23 cellular contexts compared by ENCODE assay signal in genomic region chr4:167111622-167112021, GRCh38.
DNase-seq lines count a peak whose midpoint lies in the region; ATAC-seq, FAIRE-seq and TF ChIP-seq lines count a peak whose summit lies in the region.
"Had no signal": no experiment of that assay in that cellular context is flagged by ENCODE, and none has a peak within 500 bp of the region (broad histone marks: within the 10 kb centered on the region; RNA-seq: fewer than 3 reads in every experiment).

No MANE protein-coding gene starts in this region.

- no peak overlapping the region for H3K27ac ChIP-seq in keratinocyte (ENCODE audit: control insufficient read depth, insufficient read depth, low read length)
- H3K27ac ChIP-seq: RWPE1 had no signal

- H3K9me1 ChIP-seq in keratinocyte (ENCODE audit: control insufficient read depth, extremely low read depth, insufficient read depth, low read length) = no peaks in the 10 kb centered on the region

- H3K9me3 ChIP-seq in keratinocyte (ENCODE audit: control insufficient read depth, low read depth, low read length) = no peaks in the 10 kb centered on the region
- H3K9me3 ChIP-seq: SK-N-SH had no signal

- no peaks in the 10 kb centered on the region for H3K27me3 ChIP-seq in bronchial epithelial cell (ENCODE audit: control insufficient read depth, insufficient read depth, low read length)
- no peaks in the 10 kb centered on the region for H3K27me3 ChIP-seq in keratinocyte (ENCODE audit: control insufficient read depth, extremely low read depth, insufficient read depth, low read length)

- no peak overlapping the region for H2AFZ ChIP-seq in keratinocyte (ENCODE audit: control insufficient read depth, low read length)

- FAIRE-seq in bronchial epithelial cell (lab: Jason Lieb, UNC) (no peak), keratinocyte (lab: Jason Lieb, UNC) (no peak)
- FAIRE-seq: GM12892, GM19239 had no signal

- H3K4me3 ChIP-seq in bronchial epithelial cell (ENCODE audit: low read depth, low read length) (no peak overlapping the region), keratinocyte (ENCODE audit: control insufficient read depth in 2 of 3, extremely low read depth in 1 of 3, insufficient read depth in 2 of 3, low read depth in 1 of 3, low read length in 3 of 3) (no peak overlapping the region)

- TF ChIP-seq CTCF in bronchial epithelial cell (IDR thresholded peaks at IDR 0.05; ENCODE audit: insufficient read depth, low read length, severe bottlenecking) (no peak), keratinocyte (optimal IDR thresholded peaks at IDR 0.05 in 1 of 3, IDR thresholded peaks at IDR 0.05 in 1 of 3, conservative IDR thresholded peaks at IDR 0.05 in 1 of 3; ENCODE audit: extremely low read depth in 1 of 3, insufficient read depth in 2 of 3, low read length in 3 of 3) (no peak)

- H3K9ac ChIP-seq in keratinocyte (ENCODE audit: control insufficient read depth, extremely low read depth, insufficient read depth, low read length) = no peak overlapping the region
- H3K9ac ChIP-seq: SK-N-SH had no signal

- no peak overlapping the region for H3K4me2 ChIP-seq in keratinocyte (ENCODE audit: control insufficient read depth, extremely low read depth, insufficient read depth, low read depth, low read length)
- H3K4me2 ChIP-seq: SK-N-SH had no signal

- peaks cover 11% of the 10 kb centered on the region for H3K4me1 ChIP-seq in keratinocyte (ENCODE audit: control insufficient read depth, extremely low read depth, insufficient read depth, low read length)

- no peak for ATAC-seq in HG02970 (IDR thresholded peaks at IDR 0.05; ENCODE audit: low FRiP score, unreplicated experiment)

- DNase-seq in HT1080 (ENCODE audit: low read depth) = peak; percentile 75
- DNase-seq in bronchial epithelial cell (ENCODE audit: low read depth) = peak; percentile 72
- peak; percentile 33 for DNase-seq in keratinocyte (ENCODE audit: low read depth, low spot score)
- no peak for DNase-seq in epidermal melanocyte (ENCODE audit: insufficient read length, low spot score)
- DNase-seq in superior temporal gyrus (ENCODE audit: extremely low spot score) = no peak
- no peak for DNase-seq in activated gamma-delta T cell treated with Interleukin-2 at 50 U/mL for 16 hours
- DNase-seq: CD4-positive, CD25-positive, alpha-beta regulatory T cell; COR-L47; GOT3; HCEC 1CT; Kasumi-1; MM.1S; NCI-H1048; NCI-H1436; NCI-H1930; NCI-H2227 treated with DMSO at 0.1 percent for 48 hours; NCI-H510A; SHP77 treated with DMSO at 0.1 percent for 48 hours; SK-N-SH had no signal

- no peaks in the 10 kb centered on the region for H3K79me2 ChIP-seq in keratinocyte (ENCODE audit: control insufficient read depth, insufficient read depth, low read length)

- H3K36me3 ChIP-seq in bronchial epithelial cell (ENCODE audit: control insufficient read depth, insufficient read depth, low read length) (no peaks in the 10 kb centered on the region), keratinocyte (ENCODE audit: control insufficient read depth in 2 of 2, extremely low read depth in 1 of 2, insufficient read depth in 2 of 2, low read length in 2 of 2) (no peaks in the 10 kb centered on the region)

- H4K20me1 ChIP-seq in keratinocyte (ENCODE audit: control insufficient read depth, extremely low read depth, insufficient read depth, low read length) = no peaks in the 10 kb centered on the region

- dilution Hi-C loops in keratinocyte (cut with MboI; ENCODE audit: extremely low pct_ligation_motif_present, low sequenced_read_pairs) = no loop called here

Comparison
In these comparisons a context has a peak if more than half of its experiments do, and no peak if none do; other contexts are left out.
1. DNase-seq: peak in HT1080 (single experiment), bronchial epithelial cell (single experiment) and keratinocyte (single experiment); none in epidermal melanocyte (single experiment), superior temporal gyrus (single experiment) and activated gamma-delta T cell treated with Interleukin-2 at 50 U/mL for 16 hours (single experiment).